20 cellular contexts compared by ENCODE assay signal in genomic region chr10:132595021-132595420, GRCh38.
"Had no signal": no experiment of that assay in that cellular context is flagged by ENCODE, and none has a peak within 500 bp of the region (broad histone marks: within the 10 kb centered on the region; RNA-seq: fewer than 3 reads in every experiment).

No MANE protein-coding gene starts in this region.

- H3K36me3 ChIP-seq: heart left ventricle, suprapubic skin, upper lobe of left lung had no signal

- H3K27me3 ChIP-seq: heart left ventricle, suprapubic skin, upper lobe of left lung had no signal

- H2AFZ ChIP-seq: parathyroid adenoma had no signal

- H3K9me3 Mint-ChIP-seq: activated naive CD4-positive, alpha-beta T cell treated with anti-CD3 and anti-CD28 coated beads, Interleukin-2, amount 50 U/mL, for 24 hours had no signal

- H3K27ac Mint-ChIP-seq: activated CD4-positive, alpha-beta T cell treated with anti-CD3 and anti-CD28 coated beads, Interleukin-2, amount 10 ng/mL, durations not matched to agents 24 days and 14 days; activated CD8-positive, alpha-beta T cell treated with anti-CD3 and anti-CD28 coated beads for 36 hours; activated naive CD4-positive, alpha-beta T cell treated with anti-CD3 and anti-CD28 coated beads, Interleukin-2, amount 50 U/mL, for 24 hours; activated T-helper 17 cell treated with anti-CD3 and anti-CD28 coated beads, Interleukin-2, amount 50 U/mL, for 72 hours; endodermal cell had no signal

- ATAC-seq: activated CD8-positive, alpha-beta T cell treated with anti-CD3 and anti-CD28 coated beads for 36 hours; heart left ventricle; left lobe of liver; stimulated activated naive CD8-positive, alpha-beta T cell treated with anti-CD3 and anti-CD28 coated beads, Interleukin-15, Interleukin-2, amounts not matched to agents 100 U/mL and 50 U/mL, for 24 hours had no signal

- H3K27me3 Mint-ChIP-seq: activated CD8-positive, alpha-beta T cell treated with anti-CD3 and anti-CD28 coated beads for 36 hours; activated naive CD4-positive, alpha-beta T cell treated with anti-CD3 and anti-CD28 coated beads, Interleukin-2, amount 50 U/mL, for 24 hours; activated T-helper 17 cell treated with anti-CD3 and anti-CD28 coated beads, Interleukin-2, amount 50 U/mL, for 72 hours had no signal

- H3K9me3 ChIP-seq: SK-N-SH, suprapubic skin had no signal

- H3K4me3 Mint-ChIP-seq: activated CD4-positive, alpha-beta T cell treated with anti-CD3 and anti-CD28 coated beads, Interleukin-2, amount 10 ng/mL, durations not matched to agents 24 days and 14 days; activated CD8-positive, alpha-beta T cell treated with anti-CD3 and anti-CD28 coated beads for 36 hours; activated naive CD4-positive, alpha-beta T cell treated with anti-CD3 and anti-CD28 coated beads, Interleukin-2, amount 50 U/mL, for 24 hours; endodermal cell had no signal

- H3K4me2 ChIP-seq: SK-N-SH had no signal

- H3K4me3 ChIP-seq: heart left ventricle, suprapubic skin, upper lobe of left lung had no signal

- DNase-seq: activated CD4-positive, alpha-beta T cell treated with anti-CD3 and anti-CD28 coated beads, Interleukin-2, amount 10 ng/mL, durations not matched to agents 24 days and 14 days; activated CD8-positive, alpha-beta T cell treated with anti-CD3 and anti-CD28 coated beads for 36 hours; activated T-cell treated with anti-CD3 and anti-CD28 coated beads, Interleukin-2, amount 50 U/mL, for 1 hour; endodermal cell; foreskin melanocyte; kidney; mammary epithelial cell; SK-N-SH; stimulated activated CD4-positive, alpha-beta T cell treated with anti-CD3 and anti-CD28 coated beads, Interleukin-12 subunit alpha, Interleukin-12 subunit beta, amount 100 ng/mL, for 4 hours; stimulated activated CD4-positive, alpha-beta T cell treated with anti-CD3 and anti-CD28 coated beads, Interleukin-1b, Interleukin-23, amount 100 ng/mL, for 48 hours; stimulated activated CD8-positive, alpha-beta memory T cell treated with anti-CD3 and anti-CD28 coated beads, Interleukin-4, amount 100 ng/mL, for 48 hours; stimulated activated naive CD8-positive, alpha-beta T cell treated with anti-CD3 and anti-CD28 coated beads, Interleukin-15, Interleukin-2, amounts not matched to agents 100 U/mL and 50 U/mL, for 24 hours; upper lobe of left lung had no signal

- H3K9ac ChIP-seq: parathyroid adenoma, SK-N-SH had no signal

- H3K27ac ChIP-seq: epithelial cell of prostate, heart left ventricle, parathyroid adenoma, suprapubic skin, upper lobe of left lung had no signal
